22 cellular contexts compared by ENCODE assay signal in the genomic region with DNA sequence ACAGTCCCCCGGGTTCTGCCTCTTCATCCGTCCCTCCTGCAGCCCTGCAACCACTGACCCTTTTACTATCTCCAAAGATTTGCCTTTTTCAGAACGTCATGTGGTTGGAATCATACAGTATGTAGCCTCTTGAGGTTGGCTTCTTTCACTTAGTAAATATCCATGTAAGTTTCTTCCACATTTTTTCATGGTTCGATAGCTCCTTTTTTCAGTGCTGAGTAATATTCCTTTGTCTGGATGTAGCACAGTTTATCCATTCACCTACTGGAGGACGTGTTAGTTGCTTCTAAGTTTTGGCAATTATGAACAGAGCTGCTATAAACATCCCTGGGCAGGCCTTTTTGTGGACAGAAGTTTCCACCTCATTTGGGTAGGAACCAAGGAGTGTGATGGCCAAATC.
"Had no signal": no experiment of that assay in that cellular context is flagged by ENCODE, and none has a peak within 500 bp of the region (broad histone marks: within the 10 kb centered on the region; RNA-seq: fewer than 3 reads in every experiment).

No MANE protein-coding gene starts in this region.

- H3K9me3 ChIP-seq: MG63, SK-N-SH had no signal

- H3K4me3 ChIP-seq: MG63, SJSA1 had no signal

- H3K27ac Mint-ChIP-seq: IgD-negative memory B cell had no signal

- DNase-seq: KBM-7, MG63, NCI-H1092, NCI-H1105 treated with DMSO at 0.1 percent for 48 hours, NCI-H1417 treated with DMSO at 0.1 percent for 48 hours, NCI-H146, NCI-H1694 treated with DMSO at 0.1 percent for 48 hours, NCI-H1930, NCI-H2081, NCI-H2107, NCI-H2227 treated with DMSO at 0.1 percent for 48 hours, NCI-H524, NCI-H526 treated with DMSO at 0.1 percent for 48 hours, NCI-H748 treated with DMSO at 0.1 percent for 48 hours, Right ventricle myocardium superior, RPMI8226, SIG-M5, SK-N-SH, T-helper 1 cell had no signal

- H3K4me3 Mint-ChIP-seq: IgD-negative memory B cell had no signal

- H3K27me3 ChIP-seq: MG63, SJSA1 had no signal

- H3K36me3 Mint-ChIP-seq: IgD-negative memory B cell had no signal

- H3K27ac ChIP-seq: HL-60, SJSA1 had no signal

- H3K36me3 ChIP-seq: SJSA1 had no signal

- H3K9ac ChIP-seq: SK-N-SH had no signal

- H3K4me2 ChIP-seq: SK-N-SH had no signal
